1 cellular context compared by ENCODE assay signal in the genomic region with DNA sequence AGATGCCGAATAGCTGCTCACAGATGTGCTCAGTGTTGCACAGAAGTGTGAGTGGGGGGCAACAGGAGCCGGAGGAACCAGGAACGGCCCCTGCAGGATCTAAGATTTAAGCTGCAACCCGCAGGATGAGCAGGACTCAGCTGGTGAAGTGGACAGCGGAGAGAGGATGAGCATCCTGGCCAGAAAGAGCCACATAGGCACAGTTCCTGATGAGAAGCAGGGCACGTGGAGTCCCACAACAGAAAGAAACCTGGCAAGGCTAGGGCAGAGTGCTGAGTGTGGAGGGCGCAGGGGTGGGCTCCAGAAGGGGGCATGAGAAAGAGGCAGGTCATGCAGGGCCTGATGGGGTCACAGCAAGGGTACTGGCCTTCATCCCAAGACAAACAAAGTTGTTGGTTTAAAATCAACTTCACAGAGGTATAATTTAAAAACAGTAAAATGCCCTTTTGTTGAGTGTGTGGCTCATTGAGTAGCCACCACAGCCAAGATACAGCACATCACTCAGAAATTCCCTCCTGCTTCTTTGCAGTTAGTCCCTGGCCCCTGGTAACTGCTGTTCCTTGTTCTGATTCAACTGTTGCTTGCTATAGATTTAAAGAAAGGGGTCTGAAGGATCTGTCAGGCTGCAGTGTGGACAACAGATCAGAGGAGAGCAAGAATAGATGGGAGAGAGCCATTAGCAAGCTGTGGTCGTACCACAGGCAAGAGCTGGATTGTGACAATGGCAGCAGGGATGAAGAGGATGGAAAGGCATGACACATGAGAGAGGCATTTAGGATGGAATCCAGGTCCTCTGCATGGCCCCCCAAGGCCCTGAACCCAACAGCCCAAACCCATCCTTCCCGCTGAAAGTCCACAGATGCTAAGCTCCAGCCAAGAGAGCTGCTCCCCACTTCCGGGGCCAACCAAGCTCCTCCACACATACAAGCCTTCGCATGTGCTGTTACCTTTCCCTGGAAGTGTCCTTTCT.
TF ChIP-seq lines count a peak whose summit lies in the region.

No MANE protein-coding gene starts in this region.

TF ChIP-seq in H1, 55 proteins besides CTCF, POLR2A, EP300 and RAD21:
- TF ChIP-seq MAFK (IDR thresholded peaks at IDR 0.05; ENCODE audit: low read depth, low read length) (no peak), CBX5 (IDR thresholded peaks at IDR 0.05; ENCODE audit: low read depth, low read length) (no peak)
